ENCODE assay signal across 1 cellular context in genomic region chr20:53570446-53571276, GRCh38.
TF ChIP-seq lines count a peak whose summit lies in the region.

No MANE protein-coding gene starts in this region.

TF ChIP-seq in HepG2, 621 proteins besides CTCF, POLR2A, EP300 and RAD21 (continued from another document):
- TF ChIP-seq ZBTB40 (IDR thresholded peaks at IDR 0.05) = no peak; the same call in 1 of the 2 replicates
- peak; percentile 98 for TF ChIP-seq ZBTB40 (CRISPR knock-in tag; IDR thresholded peaks at IDR 0.05)
- peak; percentile 35 for TF ChIP-seq AGO2 (optimal IDR thresholded peaks at IDR 0.05; ENCODE audit: low read depth, low read length)
- no peak for TF ChIP-seq ZNF775 (CRISPR knock-in tag; IDR thresholded peaks at IDR 0.05; ENCODE audit: borderline replicate concordance)
- TF ChIP-seq RBFOX2 (IDR thresholded peaks at IDR 0.05; ENCODE audit: low read depth, low read length) = 0 out of 2 replicates have a peak, but pooled peaks have one; percentile 37
- TF ChIP-seq NR2F6 (IDR thresholded peaks at IDR 0.05) = no peak
- no peak for TF ChIP-seq NR2F6 (CRISPR knock-in tag; IDR thresholded peaks at IDR 0.05)
- TF ChIP-seq RBM22 (optimal IDR thresholded peaks at IDR 0.05; ENCODE audit: low read length) = peak; percentile 92
- TF ChIP-seq SSRP1 (CRISPR knock-in tag; IDR thresholded peaks at IDR 0.05) = peak; percentile 90
- TF ChIP-seq HMG20B (CRISPR knock-in tag; conservative IDR thresholded peaks at IDR 0.05) = no peak
